ENCODE assay signal across 23 cellular contexts in genomic region chr15:100945006-100945405, GRCh38.
"Had no signal": no experiment of that assay in that cellular context is flagged by ENCODE, and none has a peak within 500 bp of the region (broad histone marks: within the 10 kb centered on the region; RNA-seq: fewer than 3 reads in every experiment).

No MANE protein-coding gene starts in this region.

- H3K36me3 ChIP-seq: ascending aorta, brain microvascular endothelial cell, heart right ventricle, thyroid gland, upper lobe of right lung had no signal

- H3K27ac Mint-ChIP-seq: activated CD8-positive, alpha-beta T cell treated with anti-CD3 and anti-CD28 coated beads, Interleukin-2, amount 10 ng/mL, durations not matched to agents 7 days and 5 days; activated naive CD4-positive, alpha-beta T cell treated with anti-CD3 and anti-CD28 coated beads, Interleukin-2, amount 50 U/mL, for 24 hours; memory B cell; nephron progenitor cell; T-helper 2 cell treated with Interferon-gamma antibody and Interleukin-4, amounts not matched to agents 5 μg/mL and 100 μg/mL, for 36 hours had no signal

- H3K79me2 ChIP-seq: parathyroid adenoma had no signal

- H3K4me1 ChIP-seq: ascending aorta, parathyroid adenoma, thyroid gland, upper lobe of right lung had no signal

- H2AFZ ChIP-seq: parathyroid adenoma had no signal

- H3K9me3 Mint-ChIP-seq: activated naive CD4-positive, alpha-beta T cell treated with anti-CD3 and anti-CD28 coated beads, Interleukin-2, amount 50 U/mL, for 24 hours; memory B cell; T-helper 2 cell treated with Interferon-gamma antibody and Interleukin-4, amounts not matched to agents 5 μg/mL and 100 μg/mL, for 36 hours had no signal

- H3K27me3 Mint-ChIP-seq: memory B cell had no signal

- H3K36me3 Mint-ChIP-seq: activated naive CD4-positive, alpha-beta T cell treated with anti-CD3 and anti-CD28 coated beads, Interleukin-2, amount 50 U/mL, for 24 hours; memory B cell had no signal

- H3K27ac ChIP-seq: ascending aorta, brain microvascular endothelial cell, heart right ventricle, parathyroid adenoma, thyroid gland, upper lobe of right lung, VCaP had no signal

- H3K9ac ChIP-seq: parathyroid adenoma had no signal

- H3K27me3 ChIP-seq: ascending aorta, brain microvascular endothelial cell, thyroid gland, upper lobe of right lung had no signal

- H3K9me3 ChIP-seq: ascending aorta, thyroid gland, upper lobe of right lung had no signal

- H3K4me1 Mint-ChIP-seq: activated naive CD4-positive, alpha-beta T cell treated with anti-CD3 and anti-CD28 coated beads, Interleukin-2, amount 50 U/mL, for 24 hours had no signal

- ATAC-seq: activated CD8-positive, alpha-beta T cell treated with anti-CD3 and anti-CD28 coated beads, Interleukin-2, amount 10 ng/mL, durations not matched to agents 7 days and 5 days; left colon; right cardiac atrium; stimulated activated naive CD8-positive, alpha-beta T cell treated with anti-CD3 and anti-CD28 coated beads, Interleukin-15, Interleukin-2, amounts not matched to agents 100 U/mL and 50 U/mL, for 24 hours; upper lobe of right lung had no signal

- DNase-seq: activated CD4-positive, alpha-beta T cell treated with anti-CD3 and anti-CD28 coated beads, Interleukin-2, amount 50 U/mL, for 1 hour; activated CD4-positive, CD25-positive, alpha-beta regulatory T cell treated with anti-CD3 and anti-CD28 coated beads, Interleukin-2, amount 50 U/mL, for 72 hours; activated CD8-positive, alpha-beta T cell treated with anti-CD3 and anti-CD28 coated beads, Interleukin-2, amount 10 ng/mL, durations not matched to agents 7 days and 5 days; activated gamma-delta T cell treated with Interleukin-2 at 50 U/mL for 16 hours; activated T-cell treated with anti-CD3 and anti-CD28 coated beads, Interleukin-2, amount 50 U/mL, for 1 hour; brain microvascular endothelial cell; caudate nucleus; dermis blood vessel endothelial cell; effector memory CD4-positive, alpha-beta T cell; heart right ventricle; left colon; nephron progenitor cell; right cardiac atrium; stimulated activated CD4-positive, alpha-beta T cell treated with anti-CD3 and anti-CD28 coated beads, Interleukin-4, amount 100 ng/mL, for 4 hours; stimulated activated naive CD8-positive, alpha-beta T cell treated with anti-CD3 and anti-CD28 coated beads, Interleukin-15, Interleukin-2, amounts not matched to agents 100 U/mL and 50 U/mL, for 24 hours; thyroid gland; upper lobe of right lung had no signal

- H3K4me3 ChIP-seq: ascending aorta, thyroid gland, upper lobe of right lung had no signal

- H3K4me3 Mint-ChIP-seq: activated CD8-positive, alpha-beta T cell treated with anti-CD3 and anti-CD28 coated beads, Interleukin-2, amount 10 ng/mL, durations not matched to agents 7 days and 5 days; activated naive CD4-positive, alpha-beta T cell treated with anti-CD3 and anti-CD28 coated beads, Interleukin-2, amount 50 U/mL, for 24 hours; memory B cell; nephron progenitor cell; T-helper 2 cell treated with Interferon-gamma antibody and Interleukin-4, amounts not matched to agents 5 μg/mL and 100 μg/mL, for 36 hours had no signal
